Comparison of ENCODE assay signal across 22 cellular contexts in the genomic region with DNA sequence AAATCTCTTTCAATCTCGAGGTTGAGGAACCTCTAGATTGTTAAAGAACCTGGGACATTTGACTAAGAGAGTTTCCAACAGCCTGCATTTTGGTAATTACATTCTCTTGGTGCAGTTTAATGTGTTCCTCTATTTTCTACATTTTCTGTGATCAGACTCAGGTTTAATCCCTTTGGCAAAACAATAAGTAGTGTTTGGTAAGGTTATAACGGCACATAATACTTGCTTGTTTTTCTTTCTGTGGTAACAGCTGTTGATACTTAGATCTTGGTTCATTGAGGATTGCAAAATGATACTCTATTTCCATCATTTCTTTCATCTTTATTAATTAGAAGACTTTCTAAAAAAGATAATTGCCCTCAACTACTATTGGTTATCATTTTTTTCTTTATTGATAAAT.
"Had no signal": no experiment of that assay in that cellular context is flagged by ENCODE, and none has a peak within 500 bp of the region (broad histone marks: within the 10 kb centered on the region; RNA-seq: fewer than 3 reads in every experiment).

No MANE protein-coding gene starts in this region.

- H3K9me3 Mint-ChIP-seq: activated CD4-positive, alpha-beta T cell treated with anti-CD3 and anti-CD28 coated beads, Interleukin-2, amount 10 ng/mL, durations not matched to agents 7 days and 5 days; activated naive CD4-positive, alpha-beta T cell treated with anti-CD3 and anti-CD28 coated beads, Interleukin-2, amount 50 U/mL, for 72 hours; effector memory CD8-positive, alpha-beta T cell; stimulated activated naive CD8-positive, alpha-beta T cell treated with anti-CD3 and anti-CD28 coated beads, Interleukin-15, Interleukin-2, amounts not matched to agents 100 ng/mL and 50 ng/mL, for 24 hours had no signal

- FAIRE-seq: small intestine, urothelium cell line had no signal

- H3K9me3 ChIP-seq: gastrocnemius medialis, heart left ventricle, left ventricle myocardium inferior, prostate gland, tibial nerve had no signal

- H3K27ac Mint-ChIP-seq: activated CD4-positive, alpha-beta T cell treated with anti-CD3 and anti-CD28 coated beads, Interleukin-2, amount 10 ng/mL, durations not matched to agents 7 days and 5 days; activated naive CD4-positive, alpha-beta T cell treated with anti-CD3 and anti-CD28 coated beads, Interleukin-2, amount 50 U/mL, for 72 hours; effector memory CD8-positive, alpha-beta T cell; stimulated activated naive CD8-positive, alpha-beta T cell treated with anti-CD3 and anti-CD28 coated beads, Interleukin-15, Interleukin-2, amounts not matched to agents 100 ng/mL and 50 ng/mL, for 24 hours had no signal

- H3K4me1 ChIP-seq: gastrocnemius medialis, prostate gland had no signal

- H3K27me3 Mint-ChIP-seq: activated CD4-positive, alpha-beta T cell treated with anti-CD3 and anti-CD28 coated beads, Interleukin-2, amount 10 ng/mL, durations not matched to agents 7 days and 5 days; effector memory CD8-positive, alpha-beta T cell; stimulated activated naive CD8-positive, alpha-beta T cell treated with anti-CD3 and anti-CD28 coated beads, Interleukin-15, Interleukin-2, amounts not matched to agents 100 ng/mL and 50 ng/mL, for 24 hours had no signal

- ATAC-seq: activated CD4-positive, CD25-positive, alpha-beta regulatory T cell treated with anti-CD3 and anti-CD28 coated beads, Interleukin-2, amount 50 U/mL, for 24 hours; activated naive CD4-positive, alpha-beta T cell treated with anti-CD3 and anti-CD28 coated beads, Interleukin-2, amount 50 U/mL, for 72 hours; effector memory CD8-positive, alpha-beta T cell; gastrocnemius medialis; heart left ventricle; right cardiac atrium had no signal

- H3K4me3 ChIP-seq: gastrocnemius medialis, heart left ventricle, left ventricle myocardium inferior, prostate gland, tibial nerve had no signal

- H3K36me3 ChIP-seq: gastrocnemius medialis, prostate gland had no signal

- H3K4me3 Mint-ChIP-seq: activated CD4-positive, alpha-beta T cell treated with anti-CD3 and anti-CD28 coated beads, Interleukin-2, amount 10 ng/mL, durations not matched to agents 7 days and 5 days; effector memory CD8-positive, alpha-beta T cell; stimulated activated naive CD8-positive, alpha-beta T cell treated with anti-CD3 and anti-CD28 coated beads, Interleukin-15, Interleukin-2, amounts not matched to agents 100 ng/mL and 50 ng/mL, for 24 hours had no signal

- H3K27ac ChIP-seq: gastrocnemius medialis, heart left ventricle, left ventricle myocardium inferior, prostate gland, tibial nerve had no signal

- H3K36me3 Mint-ChIP-seq: activated naive CD4-positive, alpha-beta T cell treated with anti-CD3 and anti-CD28 coated beads, Interleukin-2, amount 50 U/mL, for 72 hours had no signal

- DNase-seq: activated CD4-positive, alpha-beta T cell treated with anti-CD3 and anti-CD28 coated beads, Interleukin-2, amount 10 ng/mL, durations not matched to agents 7 days and 5 days; activated CD8-positive, alpha-beta memory T cell treated with anti-CD3 and anti-CD28 coated beads for 24 hours; activated CD8-positive, alpha-beta memory T cell treated with anti-CD3 and anti-CD28 coated beads, Interleukin-2, amount 50 U/mL, for 48 hours; activated effector memory CD4-positive, alpha-beta T cell treated with anti-CD3 and anti-CD28 coated beads, Interleukin-2, amount 50 U/mL, for 16 hours; activated T-cell treated with anti-CD3 and anti-CD28 coated beads, Interleukin-2, amount 50 U/mL, for 48 hours; effector memory CD8-positive, alpha-beta T cell; gastrocnemius medialis; heart left ventricle; left ventricle myocardium inferior; mammary epithelial cell; midbrain; right cardiac atrium; small intestine; stimulated activated CD4-positive, alpha-beta T cell treated with anti-CD3 and anti-CD28 coated beads, Interleukin-15, amount 100 ng/mL, for 24 hours; stimulated activated CD4-positive, alpha-beta T cell treated with anti-CD3 and anti-CD28 coated beads, Interleukin-2, amount 100 ng/mL, for 48 hours; T1000 had no signal

- H3K27me3 ChIP-seq: gastrocnemius medialis, heart left ventricle, tibial nerve had no signal
